Comparison of ENCODE assay signal across 8 cellular contexts in genomic region chr1:67429011-67429527, GRCh38. TPM values are rescaled to one million over a fixed set of nuclear protein-coding genes. Genes with fewer than 3 reads are reported as not detected.
A peak's percentile ranks its signal among the peaks of the same experiment; 100 is the strongest.
DNase-seq lines count a peak whose midpoint lies in the region; ATAC-seq and TF ChIP-seq lines count a peak whose summit lies in the region.

No MANE protein-coding gene starts in this region.

- no peak overlapping the region for H2AFZ ChIP-seq in osteoblast (ENCODE audit: low read length)

- H3K4me1 ChIP-seq in HUES6 (ENCODE audit: control insufficient read depth, insufficient read depth, low read length) (peaks cover 14% of the 10 kb centered on the region), osteoblast (ENCODE audit: insufficient read depth, low read length) (peaks cover 24% of the 10 kb centered on the region), transverse colon (peaks cover 6 to 43% (median 22%) of the 10 kb centered on the region in 4 donors)

- H3K4me1 Mint-ChIP-seq in activated CD4-positive, alpha-beta memory T cell treated with anti-CD3 and anti-CD28 coated beads, Interleukin-2, amount 10 ng/mL, durations not matched to agents 7 days and 5 days: peaks cover 50% of the 10 kb centered on the region

- TF ChIP-seq POLR2A in erythroblast (IDR thresholded peaks at IDR 0.05; ENCODE audit: low read length): no peak
- no peak for TF ChIP-seq POLR2A in transverse colon (IDR thresholded peaks at IDR 0.05)

- no peaks in the 10 kb centered on the region for H3K27me3 ChIP-seq in BJ (ENCODE audit: control insufficient read depth, insufficient read depth, low read length)
- no peaks in the 10 kb centered on the region for H3K27me3 ChIP-seq in HUES6 (ENCODE audit: control insufficient read depth, insufficient read depth, low read length)
- no peaks in the 10 kb centered on the region for H3K27me3 ChIP-seq in osteoblast (ENCODE audit: insufficient read depth, low read length)
- H3K27me3 ChIP-seq in transverse colon: no peaks in the 10 kb centered on the region

- H3K27me3 Mint-ChIP-seq in activated CD4-positive, alpha-beta memory T cell treated with anti-CD3 and anti-CD28 coated beads, Interleukin-2, amount 10 ng/mL, durations not matched to agents 7 days and 5 days: no peaks in the 10 kb centered on the region

- peaks cover 4% of the 10 kb centered on the region for H3K36me3 ChIP-seq in BJ (ENCODE audit: control insufficient read depth, insufficient read depth, low read length)
- H3K36me3 ChIP-seq in HUES6 (ENCODE audit: control insufficient read depth, insufficient read depth, low read length): peaks cover 55% of the 10 kb centered on the region
- H3K36me3 ChIP-seq in osteoblast (ENCODE audit: insufficient read depth, low read length): peaks cover 23% of the 10 kb centered on the region
- H3K36me3 ChIP-seq in transverse colon: peaks cover 0 to 20% (median 9%) of the 10 kb centered on the region in 4 donors

- TF ChIP-seq CTCF in BJ (IDR thresholded peaks at IDR 0.05; ENCODE audit: insufficient read depth, low read depth, low read length): no peak
- no peak for TF ChIP-seq CTCF in osteoblast (IDR thresholded peaks at IDR 0.05; ENCODE audit: extremely low read depth, low read depth, low read length)
- no peak for TF ChIP-seq CTCF in transverse colon (IDR thresholded peaks at IDR 0.05)

- peak overlapping the region; percentile 98 for H3K9ac ChIP-seq in HUES6 (ENCODE audit: low read length)

- in situ Hi-C loops in transverse colon (cut with MboI; ENCODE audit: low pct_ligation_motif_present in 1 of 4, low pct_unique_long_range_greater_than_20kb in 1 of 4, low sequenced_read_pairs in 3 of 4): no loop called here

- no peak for TF ChIP-seq EP300 in transverse colon (IDR thresholded peaks at IDR 0.05; ENCODE audit: low read depth)

- H3K27ac ChIP-seq in HUES6 (ENCODE audit: low read depth, low read length) (peak overlapping the region; percentile 87), osteoblast (ENCODE audit: low read depth, low read length) (peak overlapping the region; percentile 82), transverse colon (peak overlapping the region; percentile 92 to 94 (median 92))

- no peak for ATAC-seq in GM21528 (IDR thresholded peaks at IDR 0.05; ENCODE audit: low FRiP score, unreplicated experiment)

- CTCF ChIA-PET in BJ (lab: Yijun Ruan, JAX): interaction anchor here (0.6 kb wide), 1 partner anchor 413 kb away, joined by 4 read pairs; no protein-coding TSS in a partner anchor
- CTCF ChIA-PET in activated CD4-positive, alpha-beta memory T cell treated with anti-CD3 and anti-CD28 coated beads, Interleukin-2, amount 10 ng/mL, durations not matched to agents 7 days and 5 days (lab: Charles Lee): interaction anchor here (0.6 to 3.2 kb wide), 13 partner anchors 10 to 469 kb away, joined by 3 to 19 read pairs (median 4); no protein-coding TSS in a partner anchor

- DNase-seq in BJ (ENCODE audit: low read depth) (no peak), erythroblast (lab: John Stamatoyannopoulos, UW) (peak; percentile 42 to 62), osteoblast (ENCODE audit: insufficient read length, low spot score, missing footprints) (peak; percentile 58), transverse colon (no peak), NCI-H774 (lab: John Stamatoyannopoulos, UW) (no peak)
- DNase-seq in activated CD4-positive, alpha-beta memory T cell treated with anti-CD3 and anti-CD28 coated beads, Interleukin-2, amount 10 ng/mL, durations not matched to agents 7 days and 5 days: peak; percentile 36

- POLR2A ChIA-PET in BJ (lab: Charles Lee): no interaction called here
- POLR2A ChIA-PET in activated CD4-positive, alpha-beta memory T cell treated with anti-CD3 and anti-CD28 coated beads, Interleukin-2, amount 10 ng/mL, durations not matched to agents 7 days and 5 days (lab: Charles Lee): interaction anchor here (0.8 to 7.2 kb wide), 28 partner anchors 8 to 505 kb away, joined by 3 to 80 read pairs (median 8); partner anchors contain the start of genes DNAI4, GADD45A, IL12RB2 and MIER1

- WGBS in transverse colon (ENCODE audit: low coverage in 1 of 2), 2 donors: 1% methylated on average over 25 of the region's 25 CpGs; no CpG with 5 or more reads in 1 of the 2 donors

- peak overlapping the region; percentile 87 for H3K27ac Mint-ChIP-seq in activated CD4-positive, alpha-beta memory T cell treated with anti-CD3 and anti-CD28 coated beads, Interleukin-2, amount 10 ng/mL, durations not matched to agents 7 days and 5 days

- H3K79me2 ChIP-seq in osteoblast (ENCODE audit: insufficient read depth, low read length): peaks cover 60% of the 10 kb centered on the region

- H3K4me2 ChIP-seq in osteoblast (ENCODE audit: insufficient read depth, low read length): peak overlapping the region; percentile 93

- no peaks in the 10 kb centered on the region for H3K9me3 ChIP-seq in HUES6 (ENCODE audit: control insufficient read depth, insufficient read depth, low read depth, low read length)
- H3K9me3 ChIP-seq in osteoblast (ENCODE audit: low read depth, low read length): no peaks in the 10 kb centered on the region
- H3K9me3 ChIP-seq in transverse colon: no peaks in the 10 kb centered on the region

- H3K4me3 ChIP-seq in BJ (ENCODE audit: low read depth, low read length) (peak overlapping the region; percentile 99), HUES6 (ENCODE audit: low read depth, low read length) (peak overlapping the region; percentile 79), osteoblast (ENCODE audit: insufficient read depth, low read length) (peak overlapping the region; percentile 97), transverse colon (peak overlapping the region; percentile 87 to 95 (median 90))

- intact Hi-C loops in transverse colon (cut with DNase I; ENCODE audit: low total_unique reads): no loop called here

- H3K4me3 Mint-ChIP-seq in activated CD4-positive, alpha-beta memory T cell treated with anti-CD3 and anti-CD28 coated beads, Interleukin-2, amount 10 ng/mL, durations not matched to agents 7 days and 5 days: peak overlapping the region; percentile 81

- H3K36me3 Mint-ChIP-seq in activated CD4-positive, alpha-beta memory T cell treated with anti-CD3 and anti-CD28 coated beads, Interleukin-2, amount 10 ng/mL, durations not matched to agents 7 days and 5 days (ENCODE audit: low read depth): peaks cover 60% of the 10 kb centered on the region

- H3K9me3 Mint-ChIP-seq in activated CD4-positive, alpha-beta memory T cell treated with anti-CD3 and anti-CD28 coated beads, Interleukin-2, amount 10 ng/mL, durations not matched to agents 7 days and 5 days: no peaks in the 10 kb centered on the region

- H4K20me1 ChIP-seq in osteoblast (ENCODE audit: insufficient read depth, low read length): peaks cover 48% of the 10 kb centered on the region

RNA-seq across cellular contexts. Expression of gene SERBP1, which starts 1.1 kb away (rescaled TPM):
- polyA plus RNA-seq in BJ (2011; rRNA removed): 94.1 and 184 TPM in 2 replicates
- 62.0 and 64.8 TPM in 2 replicates for polyA minus RNA-seq in BJ (2011; rRNA and poly(A)+ RNA removed)
- 100 to 1,000 TPM; 213 to 219 TPM for total RNA-seq in activated CD4-positive, alpha-beta memory T cell treated with anti-CD3 and anti-CD28 coated beads, Interleukin-2, amount 10 ng/mL, durations not matched to agents 7 days and 5 days
- total RNA-seq in osteoblast (152 and 161 TPM in 2 replicates), transverse colon (100 to 1,000 TPM in 3 of 4 donors, 10 to 100 TPM in 1; 64.3 to 218 (median 158) TPM)

Comparison
In these comparisons a context has a peak if more than half of its experiments do, and no peak if none do; other contexts are left out.
1. DNase-seq: peak in activated CD4-positive, alpha-beta memory T cell treated with anti-CD3 and anti-CD28 coated beads, Interleukin-2, amount 10 ng/mL, durations not matched to agents 7 days and 5 days (single experiment), erythroblast (2 of 2) and osteoblast (single experiment); none in BJ (single experiment), transverse colon (single experiment) and NCI-H774 (single experiment).
2. Peak in every context shown above with its lines, with median percentiles within 50 percentile points of each other: H3K4me3 ChIP-seq and H3K27ac ChIP-seq.